Comparison of ENCODE assay signal across 17 cellular contexts in the genomic region with DNA sequence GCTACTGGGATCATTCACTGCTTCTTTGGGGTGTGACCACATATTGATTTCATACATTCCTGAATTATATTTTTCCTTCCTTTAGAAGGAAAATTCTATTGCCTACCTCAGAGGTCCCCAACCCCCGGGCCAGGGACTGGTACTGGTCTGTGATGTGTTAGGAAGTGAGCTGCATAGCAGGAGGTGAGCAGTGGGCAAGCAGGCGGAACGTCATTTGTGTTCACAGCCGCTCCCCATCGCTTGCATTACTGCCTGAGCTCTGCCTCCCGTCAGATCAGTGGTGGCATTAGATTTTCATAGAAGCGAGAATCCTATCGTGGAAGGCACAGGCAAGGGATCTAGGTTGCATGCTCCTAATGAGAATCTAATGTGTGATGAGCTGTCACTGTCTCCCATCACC.
"Had no signal": no experiment of that assay in that cellular context is flagged by ENCODE, and none has a peak within 500 bp of the region (broad histone marks: within the 10 kb centered on the region; RNA-seq: fewer than 3 reads in every experiment).

No MANE protein-coding gene starts in this region.

- H3K36me3 ChIP-seq: stomach, suprapubic skin, thoracic aorta, thyroid gland, tibial artery, tibial nerve, transverse colon, upper lobe of left lung, upper lobe of right lung, uterus, vagina had no signal

- H3K9me3 ChIP-seq: stomach, suprapubic skin, testis, thoracic aorta, thyroid gland, tibial artery, tibial nerve, transverse colon, upper lobe of left lung, upper lobe of right lung, uterus, vagina had no signal

- H3K27ac ChIP-seq: stomach, suprapubic skin, testis, thoracic aorta, thyroid gland, tibial artery, tibial nerve, transverse colon, upper lobe of left lung, upper lobe of right lung, uterus, vagina had no signal

- ATAC-seq: stimulated activated effector memory CD8-positive, alpha-beta T cell treated with anti-CD3 and anti-CD28 coated beads, Interleukin-12 subunit alpha, Interleukin-12 subunit beta, amount 100 ng/mL, for 72 hours; stimulated activated memory B cell treated with anti-CD40 and anti-IgM and Interleukin-4, amounts not matched to agents 10 μg/mL and 1 μg/mL and 100 μg/mL, for 72 hours; stimulated activated naive B cell treated with anti-CD40 and anti-IgM and Interleukin-4, amounts not matched to agents 10 μg/mL and 1 μg/mL and 100 μg/mL, for 72 hours; stimulated activated naive CD8-positive, alpha-beta T cell treated with anti-CD3 and anti-CD28 coated beads, Interleukin-15, amount 100 ng/mL, for 72 hours; stimulated activated naive CD8-positive, alpha-beta T cell treated with anti-CD3 and anti-CD28 coated beads, Interleukin-15, Interleukin-2, amounts not matched to agents 100 U/mL and 50 U/mL, for 24 hours; upper lobe of right lung had no signal

- H3K4me3 ChIP-seq: stomach, suprapubic skin, testis, thoracic aorta, thyroid gland, tibial artery, tibial nerve, transverse colon, upper lobe of left lung, upper lobe of right lung, uterus, vagina had no signal

- H3K4me1 ChIP-seq: stomach, suprapubic skin, testis, thyroid gland, tibial artery, tibial nerve, transverse colon, upper lobe of left lung, upper lobe of right lung, uterus, vagina had no signal
